ENCODE assay signal across 8 cellular contexts in the genomic region with DNA sequence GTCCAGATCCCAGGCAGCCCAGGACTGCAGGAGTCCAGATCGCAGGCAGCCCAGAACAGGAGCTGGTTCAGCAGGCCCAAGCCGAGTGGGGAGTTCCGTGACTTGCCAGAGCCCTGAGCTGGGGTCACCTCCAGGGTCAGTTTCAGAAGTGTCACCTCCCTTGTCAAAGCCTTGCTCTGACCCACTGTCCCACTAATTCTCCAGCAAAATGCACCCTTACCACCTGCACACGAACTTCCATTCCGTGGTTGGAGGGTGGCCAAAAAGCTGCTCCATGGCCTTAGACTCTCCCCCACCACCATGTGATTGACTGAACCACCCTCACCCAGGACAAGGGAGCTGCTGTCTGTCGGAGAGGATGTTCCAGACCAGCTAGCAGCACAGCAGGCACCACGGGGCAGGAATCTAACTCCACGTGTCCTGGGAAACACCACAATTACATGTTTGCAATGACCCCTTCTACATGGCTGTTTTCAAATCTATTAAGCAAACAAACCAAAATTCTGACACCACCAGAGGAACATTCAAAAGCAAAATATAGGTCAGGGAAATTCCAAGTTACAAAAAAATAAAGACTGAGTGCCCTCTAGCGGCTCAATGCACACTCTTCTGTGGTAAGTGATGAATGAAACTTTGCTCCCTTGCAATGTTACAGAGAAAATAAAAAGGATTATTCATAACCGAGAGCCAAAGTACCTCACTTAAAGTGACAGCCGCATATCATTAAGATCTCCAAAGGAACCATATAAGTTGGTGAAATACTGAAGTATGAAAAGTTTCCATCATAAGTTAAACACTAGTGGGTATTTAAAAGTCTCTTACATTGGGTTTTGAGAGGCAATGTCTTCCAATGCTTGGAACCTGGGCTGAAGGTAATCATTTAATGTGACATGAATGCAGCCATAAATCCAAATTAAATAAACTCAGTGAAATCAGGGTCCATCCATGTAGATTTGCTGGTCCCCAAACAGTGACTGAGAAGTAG.
A peak's percentile ranks its signal among the peaks of the same experiment; 100 is the strongest.
DNase-seq lines count a peak whose midpoint lies in the region; ATAC-seq, FAIRE-seq and TF ChIP-seq lines count a peak whose summit lies in the region.

No MANE protein-coding gene starts in this region.

- peak; percentile 84 for TF ChIP-seq RAD21 in SK-N-SH (IDR thresholded peaks at IDR 0.05; ENCODE audit: low read length)

- H3K4me1 ChIP-seq in SK-N-SH (ENCODE audit: control insufficient read depth in 1 of 2, insufficient read depth in 2 of 2, low read depth in 1 of 2, low read length in 1 of 2), result peaks cover 0 to 12% of the 10 kb centered on the region in 2 experiments; a peak in 1 of 4 replicates

- H3K9me3 ChIP-seq in CD4-positive, alpha-beta T cell (ENCODE audit: control insufficient read depth, low read length), result no peaks in the 10 kb centered on the region
- H3K9me3 ChIP-seq in SK-N-SH, result no peaks in the 10 kb centered on the region

- H4K20me1 ChIP-seq in SK-N-SH (ENCODE audit: insufficient read depth), result no peaks in the 10 kb centered on the region

- peak in 3 of 10 experiments; percentile 7 to 26 (median 11) for DNase-seq in CD4-positive, alpha-beta T cell
- DNase-seq in H54 (ENCODE audit: insufficient read length, low spot score) (peak; percentile 33), SK-N-SH (peak; percentile 66), chondrocyte (ENCODE audit: low spot score) (no peak), left lobe of liver (ENCODE audit: low spot score) (peak; percentile 31), substantia nigra (lab: John Stamatoyannopoulos, UW) (peak in 15 of 49 donors; percentile 13 to 71 (median 33)), activated gamma-delta T cell treated with Interleukin-2 at 50 U/mL for 16 hours (no peak)

- no peaks in the 10 kb centered on the region for H3K27me3 Mint-ChIP-seq in CD4-positive, alpha-beta T cell
- H3K27me3 Mint-ChIP-seq in chondrocyte (ENCODE audit: low read depth), result no peaks in the 10 kb centered on the region

- ATAC-seq in CD4-positive, alpha-beta T cell (ENCODE audit: poor library complexity), result peak; percentile 52
- ATAC-seq in left lobe of liver, result peak; percentile 79
- no peak for ATAC-seq in GM18909 (IDR thresholded peaks at IDR 0.05; ENCODE audit: poor library complexity, unreplicated experiment)

- no peak overlapping the region for H3K4me3 Mint-ChIP-seq in CD4-positive, alpha-beta T cell
- H3K4me3 Mint-ChIP-seq in chondrocyte (ENCODE audit: unreplicated experiment), result no peak overlapping the region

- intact Hi-C loops in CD4-positive, alpha-beta T cell (cut with DNase I, micrococcal nuclease), result loop anchor here (2.0 to 5.0 kb wide), 2 partner anchors 405 to 1264 kb away; a partner anchor contains a TSS

- H3K9ac ChIP-seq in SK-N-SH, result no peak overlapping the region

- TF ChIP-seq CTCF in CD4-positive, alpha-beta T cell (IDR thresholded peaks at IDR 0.05), result peak; percentile 66
- TF ChIP-seq CTCF in SK-N-SH (IDR thresholded peaks at IDR 0.05) (peak; percentile 72), chondrocyte (IDR thresholded peaks at IDR 0.05) (peak; percentile 94)

- H3K9me2 ChIP-seq in SK-N-SH, result no peaks in the 10 kb centered on the region

- H3K27ac ChIP-seq in CD4-positive, alpha-beta T cell (ENCODE audit: low read depth, low read length), result no peak overlapping the region
- H3K27ac ChIP-seq in SK-N-SH (ENCODE audit: low read depth in 2 of 2, low read length in 1 of 2) (no peak overlapping the region), substantia nigra (ENCODE audit: low read depth, low read length, poor library complexity, severe bottlenecking) (peak overlapping the region; percentile 18)

- peaks cover 6% of the 10 kb centered on the region for H3K4me1 Mint-ChIP-seq in CD4-positive, alpha-beta T cell (ENCODE audit: low read depth)
- H3K4me1 Mint-ChIP-seq in chondrocyte (ENCODE audit: low read depth), result peaks cover 27% of the 10 kb centered on the region

- CTCF ChIA-PET in CD4-positive, alpha-beta T cell (lab: Charles Lee), result interaction anchor here (0.6 kb wide), 1 partner anchor 240 kb away, joined by 7 read pairs; no protein-coding TSS in a partner anchor
- CTCF ChIA-PET in SK-N-SH (lab: Yijun Ruan, JAX), result interaction anchor here (0.6 to 8.6 kb wide), 33 partner anchors 9 to 1262 kb away, joined by 3 to 55 read pairs (median 4); no protein-coding TSS in a partner anchor

- FAIRE-seq in H54 (lab: Jason Lieb, UNC), result no peak

- WGBS in SK-N-SH (ENCODE audit: low lambda C conversion rate), result 60% methylated on average over 9 of the region's 11 CpGs

- POLR2A ChIA-PET in CD4-positive, alpha-beta T cell (lab: Charles Lee), result no interaction called here
- POLR2A ChIA-PET in SK-N-SH (lab: Yijun Ruan, JAX), result no interaction called here

- no peak for TF ChIP-seq POLR2A in H54 (IDR thresholded peaks at IDR 0.05; ENCODE audit: low read depth, low read length)

- H3K4me3 ChIP-seq in SK-N-SH (ENCODE audit: low read depth in 2 of 2, low read length in 1 of 2), result no peak overlapping the region; a peak in 1 of 4 replicates

- no peaks in the 10 kb centered on the region for H3K79me2 ChIP-seq in SK-N-SH (ENCODE audit: insufficient read depth)

- no peak overlapping the region for H3K27ac Mint-ChIP-seq in CD4-positive, alpha-beta T cell
- peak overlapping the region; percentile 67 for H3K27ac Mint-ChIP-seq in chondrocyte (ENCODE audit: unreplicated experiment)

- H3K27me3 ChIP-seq in CD4-positive, alpha-beta T cell (ENCODE audit: control insufficient read depth, insufficient read depth, low read length), result no peaks in the 10 kb centered on the region
- H3K27me3 ChIP-seq in SK-N-SH (ENCODE audit: insufficient read depth), result no peaks in the 10 kb centered on the region

- no peak overlapping the region for H2AFZ ChIP-seq in SK-N-SH (ENCODE audit: low read depth)

- no peak overlapping the region for H3K4me2 ChIP-seq in SK-N-SH

- no peak for TF ChIP-seq EP300 in SK-N-SH (IDR thresholded peaks at IDR 0.05; ENCODE audit: borderline replicate concordance in 1 of 2, low read depth in 1 of 2, low read length in 1 of 2)

- no peaks in the 10 kb centered on the region for H3F3A ChIP-seq in SK-N-SH (replicated peaks; ENCODE audit: insufficient read depth)

- no peaks in the 10 kb centered on the region for H3K9me3 Mint-ChIP-seq in CD4-positive, alpha-beta T cell
- no peaks in the 10 kb centered on the region for H3K9me3 Mint-ChIP-seq in chondrocyte (ENCODE audit: low read depth)

- no peaks in the 10 kb centered on the region for H3K36me3 ChIP-seq in SK-N-SH (replicated peaks in 1 of 2; ENCODE audit: control insufficient read depth in 1 of 2, insufficient read depth in 2 of 2, low read length in 1 of 2)

- H3K36me3 Mint-ChIP-seq in CD4-positive, alpha-beta T cell (ENCODE audit: low read depth), result no peaks in the 10 kb centered on the region
- H3K36me3 Mint-ChIP-seq in chondrocyte (ENCODE audit: low read depth), result peaks cover 2% of the 10 kb centered on the region

TF ChIP-seq in SK-N-SH, 30 proteins besides CTCF, POLR2A, EP300 and RAD21:
- TF ChIP-seq, protein P1, sequence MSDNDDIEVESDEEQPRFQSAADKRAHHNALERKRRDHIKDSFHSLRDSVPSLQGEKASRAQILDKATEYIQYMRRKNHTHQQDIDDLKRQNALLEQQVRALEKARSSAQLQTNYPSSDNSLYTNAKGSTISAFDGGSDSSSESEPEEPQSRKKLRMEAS (IDR thresholded peaks at IDR 0.05; ENCODE audit: low read depth), result no peak
- TF ChIP-seq FOSL2 (IDR thresholded peaks at IDR 0.05; ENCODE audit: borderline replicate concordance, low read depth), result no peak
- TF ChIP-seq TCF12 (IDR thresholded peaks at IDR 0.05), result no peak
- peak; percentile 43 for TF ChIP-seq SMC3 (IDR thresholded peaks at IDR 0.05; ENCODE audit: low read depth, low read length)

Comparison
In these comparisons a context has a peak if more than half of its experiments do, and no peak if none do; other contexts are left out.
1. DNase-seq: peak in H54 (single experiment), SK-N-SH (single experiment) and left lobe of liver (single experiment); none in chondrocyte (single experiment) and activated gamma-delta T cell treated with Interleukin-2 at 50 U/mL for 16 hours (single experiment).
2. Peak in every context shown above with its lines, with median percentiles within 50 percentile points of each other: CTCF ChIP-seq.